Comparison of ENCODE assay signal across 1 cellular context in genomic region chr20:45971675-45972499, GRCh38.
TF ChIP-seq lines count a peak whose summit lies in the region.

A gene with protein sequence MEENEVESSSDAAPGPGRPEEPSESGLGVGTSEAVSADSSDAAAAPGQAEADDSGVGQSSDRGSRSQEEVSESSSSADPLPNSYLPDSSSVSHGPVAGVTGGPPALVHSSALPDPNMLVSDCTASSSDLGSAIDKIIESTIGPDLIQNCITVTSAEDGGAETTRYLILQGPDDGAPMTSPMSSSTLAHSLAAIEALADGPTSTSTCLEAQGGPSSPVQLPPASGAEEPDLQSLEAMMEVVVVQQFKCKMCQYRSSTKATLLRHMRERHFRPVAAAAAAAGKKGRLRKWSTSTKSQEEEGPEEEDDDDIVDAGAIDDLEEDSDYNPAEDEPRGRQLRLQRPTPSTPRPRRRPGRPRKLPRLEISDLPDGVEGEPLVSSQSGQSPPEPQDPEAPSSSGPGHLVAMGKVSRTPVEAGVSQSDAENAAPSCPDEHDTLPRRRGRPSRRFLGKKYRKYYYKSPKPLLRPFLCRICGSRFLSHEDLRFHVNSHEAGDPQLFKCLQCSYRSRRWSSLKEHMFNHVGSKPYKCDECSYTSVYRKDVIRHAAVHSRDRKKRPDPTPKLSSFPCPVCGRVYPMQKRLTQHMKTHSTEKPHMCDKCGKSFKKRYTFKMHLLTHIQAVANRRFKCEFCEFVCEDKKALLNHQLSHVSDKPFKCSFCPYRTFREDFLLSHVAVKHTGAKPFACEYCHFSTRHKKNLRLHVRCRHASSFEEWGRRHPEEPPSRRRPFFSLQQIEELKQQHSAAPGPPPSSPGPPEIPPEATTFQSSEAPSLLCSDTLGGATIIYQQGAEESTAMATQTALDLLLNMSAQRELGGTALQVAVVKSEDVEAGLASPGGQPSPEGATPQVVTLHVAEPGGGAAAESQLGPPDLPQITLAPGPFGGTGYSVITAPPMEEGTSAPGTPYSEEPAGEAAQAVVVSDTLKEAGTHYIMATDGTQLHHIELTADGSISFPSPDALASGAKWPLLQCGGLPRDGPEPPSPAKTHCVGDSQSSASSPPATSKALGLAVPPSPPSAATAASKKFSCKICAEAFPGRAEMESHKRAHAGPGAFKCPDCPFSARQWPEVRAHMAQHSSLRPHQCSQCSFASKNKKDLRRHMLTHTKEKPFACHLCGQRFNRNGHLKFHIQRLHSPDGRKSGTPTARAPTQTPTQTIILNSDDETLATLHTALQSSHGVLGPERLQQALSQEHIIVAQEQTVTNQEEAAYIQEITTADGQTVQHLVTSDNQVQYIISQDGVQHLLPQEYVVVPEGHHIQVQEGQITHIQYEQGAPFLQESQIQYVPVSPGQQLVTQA (N-terminal part only) (minus strand): TSS chr20:45972203. CDS start chr20:45971410, 793 bp downstream.

TF ChIP-seq in HepG2, 621 proteins besides CTCF, POLR2A, EP300 and RAD21 (continued from another document and continues in another):
- TF ChIP-seq, protein P1, sequence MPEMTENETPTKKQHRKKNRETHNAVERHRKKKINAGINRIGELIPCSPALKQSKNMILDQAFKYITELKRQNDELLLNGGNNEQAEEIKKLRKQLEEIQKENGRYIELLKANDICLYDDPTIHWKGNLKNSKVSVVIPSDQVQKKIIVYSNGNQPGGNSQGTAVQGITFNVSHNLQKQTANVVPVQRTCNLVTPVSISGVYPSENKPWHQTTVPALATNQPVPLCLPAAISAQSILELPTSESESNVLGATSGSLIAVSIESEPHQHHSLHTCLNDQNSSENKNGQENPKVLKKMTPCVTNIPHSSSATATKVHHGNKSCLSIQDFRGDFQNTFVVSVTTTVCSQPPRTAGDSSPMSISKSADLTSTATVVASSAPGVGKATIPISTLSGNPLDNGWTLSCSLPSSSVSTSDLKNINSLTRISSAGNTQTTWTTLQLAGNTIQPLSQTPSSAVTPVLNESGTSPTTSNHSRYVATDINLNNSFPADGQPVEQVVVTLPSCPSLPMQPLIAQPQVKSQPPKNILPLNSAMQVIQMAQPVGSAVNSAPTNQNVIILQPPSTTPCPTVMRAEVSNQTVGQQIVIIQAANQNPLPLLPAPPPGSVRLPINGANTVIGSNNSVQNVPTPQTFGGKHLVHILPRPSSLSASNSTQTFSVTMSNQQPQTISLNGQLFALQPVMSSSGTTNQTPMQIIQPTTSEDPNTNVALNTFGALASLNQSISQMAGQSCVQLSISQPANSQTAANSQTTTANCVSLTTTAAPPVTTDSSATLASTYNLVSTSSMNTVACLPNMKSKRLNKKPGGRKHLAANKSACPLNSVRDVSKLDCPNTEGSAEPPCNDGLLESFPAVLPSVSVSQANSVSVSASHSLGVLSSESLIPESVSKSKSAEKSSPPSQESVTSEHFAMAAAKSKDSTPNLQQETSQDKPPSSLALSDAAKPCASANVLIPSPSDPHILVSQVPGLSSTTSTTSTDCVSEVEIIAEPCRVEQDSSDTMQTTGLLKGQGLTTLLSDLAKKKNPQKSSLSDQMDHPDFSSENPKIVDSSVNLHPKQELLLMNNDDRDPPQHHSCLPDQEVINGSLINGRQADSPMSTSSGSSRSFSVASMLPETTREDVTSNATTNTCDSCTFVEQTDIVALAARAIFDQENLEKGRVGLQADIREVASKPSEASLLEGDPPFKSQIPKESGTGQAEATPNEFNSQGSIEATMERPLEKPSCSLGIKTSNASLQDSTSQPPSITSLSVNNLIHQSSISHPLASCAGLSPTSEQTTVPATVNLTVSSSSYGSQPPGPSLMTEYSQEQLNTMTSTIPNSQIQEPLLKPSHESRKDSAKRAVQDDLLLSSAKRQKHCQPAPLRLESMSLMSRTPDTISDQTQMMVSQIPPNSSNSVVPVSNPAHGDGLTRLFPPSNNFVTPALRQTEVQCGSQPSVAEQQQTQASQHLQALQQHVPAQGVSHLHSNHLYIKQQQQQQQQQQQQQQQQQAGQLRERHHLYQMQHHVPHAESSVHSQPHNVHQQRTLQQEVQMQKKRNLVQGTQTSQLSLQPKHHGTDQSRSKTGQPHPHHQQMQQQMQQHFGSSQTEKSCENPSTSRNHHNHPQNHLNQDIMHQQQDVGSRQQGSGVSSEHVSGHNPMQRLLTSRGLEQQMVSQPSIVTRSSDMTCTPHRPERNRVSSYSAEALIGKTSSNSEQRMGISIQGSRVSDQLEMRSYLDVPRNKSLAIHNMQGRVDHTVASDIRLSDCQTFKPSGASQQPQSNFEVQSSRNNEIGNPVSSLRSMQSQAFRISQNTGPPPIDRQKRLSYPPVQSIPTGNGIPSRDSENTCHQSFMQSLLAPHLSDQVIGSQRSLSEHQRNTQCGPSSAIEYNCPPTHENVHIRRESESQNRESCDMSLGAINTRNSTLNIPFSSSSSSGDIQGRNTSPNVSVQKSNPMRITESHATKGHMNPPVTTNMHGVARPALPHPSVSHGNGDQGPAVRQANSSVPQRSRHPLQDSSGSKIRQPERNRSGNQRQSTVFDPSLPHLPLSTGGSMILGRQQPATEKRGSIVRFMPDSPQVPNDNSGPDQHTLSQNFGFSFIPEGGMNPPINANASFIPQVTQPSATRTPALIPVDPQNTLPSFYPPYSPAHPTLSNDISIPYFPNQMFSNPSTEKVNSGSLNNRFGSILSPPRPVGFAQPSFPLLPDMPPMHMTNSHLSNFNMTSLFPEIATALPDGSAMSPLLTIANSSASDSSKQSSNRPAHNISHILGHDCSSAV (CRISPR knock-in tag; IDR thresholded peaks at IDR 0.05; ENCODE audit: borderline replicate concordance) = peak; percentile 79; the same call in 1 of the 2 replicates
- peak; percentile 39; the same call in 1 of the 2 replicates for TF ChIP-seq PRDM15 (CRISPR knock-in tag; IDR thresholded peaks at IDR 0.05)
- TF ChIP-seq KDM2A (CRISPR knock-in tag; IDR thresholded peaks at IDR 0.05; ENCODE audit: borderline replicate concordance, low read depth) = peak; percentile 86
- TF ChIP-seq RBM39 (IDR thresholded peaks at IDR 0.05; ENCODE audit: low read depth, low read length, poor library complexity, severe bottlenecking) = peak; percentile 89
- TF ChIP-seq CBX2 (IDR thresholded peaks at IDR 0.05; ENCODE audit: low read depth, low read length) = no peak
- TF ChIP-seq CBX2 (CRISPR knock-in tag; IDR thresholded peaks at IDR 0.05; ENCODE audit: low read depth) = no peak
- TF ChIP-seq SCMH1 (CRISPR knock-in tag; IDR thresholded peaks at IDR 0.05; ENCODE audit: borderline replicate concordance) = no peak
- TF ChIP-seq ZNF609 (CRISPR knock-in tag; IDR thresholded peaks at IDR 0.05; ENCODE audit: borderline replicate concordance) = no peak; the same call in 1 of the 2 replicates
- TF ChIP-seq ZNF841 (CRISPR knock-in tag; IDR thresholded peaks at IDR 0.05; ENCODE audit: borderline replicate concordance) = no peak
- TF ChIP-seq, protein P2, sequence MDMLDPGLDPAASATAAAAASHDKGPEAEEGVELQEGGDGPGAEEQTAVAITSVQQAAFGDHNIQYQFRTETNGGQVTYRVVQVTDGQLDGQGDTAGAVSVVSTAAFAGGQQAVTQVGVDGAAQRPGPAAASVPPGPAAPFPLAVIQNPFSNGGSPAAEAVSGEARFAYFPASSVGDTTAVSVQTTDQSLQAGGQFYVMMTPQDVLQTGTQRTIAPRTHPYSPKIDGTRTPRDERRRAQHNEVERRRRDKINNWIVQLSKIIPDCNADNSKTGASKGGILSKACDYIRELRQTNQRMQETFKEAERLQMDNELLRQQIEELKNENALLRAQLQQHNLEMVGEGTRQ (IDR thresholded peaks at IDR 0.05; ENCODE audit: low read depth, low read length) = no peak; the same call in 1 of the 2 replicates
- TF ChIP-seq, protein P2 (CRISPR knock-in tag; IDR thresholded peaks at IDR 0.05; ENCODE audit: borderline replicate concordance) = peak; percentile 65; the same call in 1 of the 2 replicates
- TF ChIP-seq ZNF234 (CRISPR knock-in tag; conservative IDR thresholded peaks at IDR 0.05) = peak; percentile 91; the same call in 1 of the 2 replicates
- peak; percentile 80; the same call in 1 of the 2 replicates for TF ChIP-seq ISL2 (CRISPR knock-in tag; IDR thresholded peaks at IDR 0.05)
- TF ChIP-seq THAP8 (CRISPR knock-in tag; IDR thresholded peaks at IDR 0.05; ENCODE audit: borderline replicate concordance) = peak; percentile 82; the same call in 1 of the 2 replicates
- TF ChIP-seq PRDM4 (CRISPR knock-in tag; IDR thresholded peaks at IDR 0.05; ENCODE audit: borderline replicate concordance) = no peak
